ENCODE assay signal across 14 cellular contexts in genomic region chr14:67766035-67766680, GRCh38. TPM values are rescaled to one million over a fixed set of nuclear protein-coding genes. Genes with fewer than 3 reads are reported as not detected.
DNase-seq lines count a peak whose midpoint lies in the region; ATAC-seq and TF ChIP-seq lines count a peak whose summit lies in the region.
"Had no signal": no experiment of that assay in that cellular context is flagged by ENCODE, and none has a peak within 500 bp of the region (broad histone marks: within the 10 kb centered on the region; RNA-seq: fewer than 3 reads in every experiment).

No MANE protein-coding gene starts in this region.

- BruUV-seq in PC-3 (replicated peaks; lab: Mats Ljungman, UMichigan) = no TSS peak

- intact Hi-C loops in PC-3 (cut with micrococcal nuclease) = no loop called here
- intact Hi-C loops in right cardiac atrium (cut with DNase I) = no loop called here
- intact Hi-C loops in sciatic nerve (cut with DNase I) = no loop called here

- H3K27ac Mint-ChIP-seq in glutamatergic neuron (ENCODE audit: unreplicated experiment) = no peak overlapping the region
- H3K27ac Mint-ChIP-seq: activated naive CD4-positive, alpha-beta T cell treated with anti-CD3 and anti-CD28 coated beads for 36 hours had no signal

- CTCF ChIA-PET in PC-3 (lab: Charles Lee) = no interaction called here

- POLR2A ChIA-PET in PC-3 (lab: Charles Lee; ENCODE audit: unreplicated experiment) = no interaction called here

- peaks cover 4% of the 10 kb centered on the region for H3F3A ChIP-seq in PC-3 (ENCODE audit: low read length, unreplicated experiment)

- ATAC-seq in PC-3 = no peak
- peak; percentile 23 to 42 for ATAC-seq in right cardiac atrium
- peak; percentile 62 for ATAC-seq in sciatic nerve
- ATAC-seq in HG03520 (IDR thresholded peaks at IDR 0.05; ENCODE audit: unreplicated experiment) = no peak
- ATAC-seq in GM21619 (IDR thresholded peaks at IDR 0.05; ENCODE audit: unreplicated experiment) = no peak
- ATAC-seq: stimulated activated naive CD8-positive, alpha-beta T cell treated with anti-CD3 and anti-CD28 coated beads, Interleukin-15, Interleukin-2, amounts not matched to agents 100 U/mL and 50 U/mL, for 24 hours had no signal

- no peaks in the 10 kb centered on the region for H4K20me1 ChIP-seq in PC-3 (ENCODE audit: low read length)

- H3K4me2 ChIP-seq in PC-3 (ENCODE audit: low read length) = peak overlapping the region; percentile 75

- H3K27me3 Mint-ChIP-seq in glutamatergic neuron (ENCODE audit: unreplicated experiment) = peaks cover 2% of the 10 kb centered on the region

- TF ChIP-seq CTCF in PC-3 (conservative IDR thresholded peaks at IDR 0.05; ENCODE audit: low read depth, low read length) (peak; percentile 30; the same call in 1 of the 2 replicates), glutamatergic neuron (IDR thresholded peaks at IDR 0.05; ENCODE audit: partially characterized antibody, unreplicated experiment) (no peak)

- no peaks in the 10 kb centered on the region for H3K27me3 ChIP-seq in PC-3 (ENCODE audit: low read length)
- no peaks in the 10 kb centered on the region for H3K27me3 ChIP-seq in right cardiac atrium (ENCODE audit: control insufficient read depth, insufficient read depth)

- no peak overlapping the region for H2AFZ ChIP-seq in PC-3 (ENCODE audit: low read length)
- H2AFZ ChIP-seq: GM23248 had no signal

- peak overlapping the region; percentile 61 for H3K9ac ChIP-seq in PC-3 (ENCODE audit: low read length)
- H3K9ac ChIP-seq: GM23248 had no signal

- peak overlapping the region; percentile 35 for H3K4me3 ChIP-seq in PC-3 (ENCODE audit: low read length)
- H3K4me3 ChIP-seq in right cardiac atrium (ENCODE audit: low read length) = no peak overlapping the region
- H3K4me3 ChIP-seq: GM23248 had no signal

- H3K9me2 ChIP-seq in PC-3 (replicated peaks; ENCODE audit: low read length) = no peaks in the 10 kb centered on the region

- 70% methylated on average over 10 of the region's 10 CpGs for WGBS in right cardiac atrium

- H3K4me1 ChIP-seq in PC-3 (ENCODE audit: insufficient read depth, low read length) (peaks cover 39% of the 10 kb centered on the region), right cardiac atrium (ENCODE audit: control insufficient read depth, insufficient read depth, low read length) (no peaks in the 10 kb centered on the region)

- no peaks in the 10 kb centered on the region for H3K36me3 Mint-ChIP-seq in glutamatergic neuron (ENCODE audit: unreplicated experiment)

- H3K36me3 ChIP-seq in PC-3 (ENCODE audit: low read depth, low read length) = peaks cover 54% of the 10 kb centered on the region

- DNase-seq in HT-29 (ENCODE audit: low spot score) = peak; percentile 9
- no peak for DNase-seq in PC-3
- DNase-seq in right cardiac atrium = peak in 2 of 3 donors; percentile 42 to 62
- DNase-seq in sciatic nerve (ENCODE audit: low spot score) = no peak
- DNase-seq in NCI-H2107 (lab: John Stamatoyannopoulos, UW) = no peak
- DNase-seq in glutamatergic neuron = no peak
- DNase-seq: activated CD8-positive, alpha-beta memory T cell treated with anti-CD3 and anti-CD28 coated beads for 24 hours; activated naive CD4-positive, alpha-beta T cell treated with anti-CD3 and anti-CD28 coated beads for 36 hours; GM23248; NCI-H146; stimulated activated CD4-positive, alpha-beta T cell treated with anti-CD3 and anti-CD28 coated beads, Interleukin-2, amount 100 ng/mL, for 24 hours; stimulated activated naive CD8-positive, alpha-beta T cell treated with anti-CD3 and anti-CD28 coated beads, Interleukin-15, Interleukin-2, amounts not matched to agents 100 U/mL and 50 U/mL, for 24 hours had no signal

- no peaks in the 10 kb centered on the region for H3K9me3 Mint-ChIP-seq in glutamatergic neuron (ENCODE audit: unreplicated experiment)
- H3K9me3 Mint-ChIP-seq: activated naive CD4-positive, alpha-beta T cell treated with anti-CD3 and anti-CD28 coated beads for 36 hours had no signal

- H3K27ac ChIP-seq in PC-3 (ENCODE audit: low read length) (peak overlapping the region; percentile 92), right cardiac atrium (ENCODE audit: low read length) (no peak overlapping the region)
- H3K27ac ChIP-seq: GM23248 had no signal

- H3K9me3 ChIP-seq in PC-3 (ENCODE audit: low read length) (no peaks in the 10 kb centered on the region), right cardiac atrium (ENCODE audit: control insufficient read depth, low read length) (no peaks in the 10 kb centered on the region)

- H3K4me1 Mint-ChIP-seq in glutamatergic neuron (ENCODE audit: low read depth, unreplicated experiment) = no peaks in the 10 kb centered on the region

- no peaks in the 10 kb centered on the region for H3K79me2 ChIP-seq in PC-3 (ENCODE audit: low read length)

- H3K4me3 Mint-ChIP-seq in glutamatergic neuron (ENCODE audit: unreplicated experiment) = no peak overlapping the region
- H3K4me3 Mint-ChIP-seq: activated naive CD4-positive, alpha-beta T cell treated with anti-CD3 and anti-CD28 coated beads for 36 hours had no signal

RNA-seq across cellular contexts. Expression of gene ZFYVE26, which starts 50.2 kb away (rescaled TPM):
- total RNA-seq in HT-29 (2014; rRNA removed; shearing (Covaris generic)) = 11.9 and 16.6 TPM in 2 replicates
- total RNA-seq in PC-3 (2014; rRNA removed) (20.0 and 21.1 TPM in 2 replicates), right cardiac atrium (10 to 100 TPM; 13.3 to 17.0 (median 14.6) TPM), sciatic nerve (31.9 TPM), glutamatergic neuron (ENCODE audit: unreplicated experiment) (32.5 TPM)
- 5.2 TPM for polyA plus RNA-seq in right cardiac atrium

RNA-seq across cellular contexts. Expression of gene RAD51B, which starts 53.4 kb away (rescaled TPM):
- total RNA-seq in HT-29 (2014; rRNA removed; shearing (Covaris generic)) = 3.9 and 5.9 TPM in 2 replicates
- 8.6 and 10.8 TPM in 2 replicates for total RNA-seq in PC-3 (2014; rRNA removed)
- 1 to 10 TPM; 3.3 to 5.3 (median 4.1) TPM for total RNA-seq in right cardiac atrium
- 0.88 TPM for polyA plus RNA-seq in right cardiac atrium
- 30.4 TPM for total RNA-seq in sciatic nerve
- total RNA-seq in glutamatergic neuron (ENCODE audit: unreplicated experiment) = 9.7 TPM

Comparison
In these comparisons a context has a peak if more than half of its experiments do, and no peak if none do; other contexts are left out.
1. DNase-seq: peak in HT-29 (single experiment) and right cardiac atrium (2 of 3); none in PC-3 (single experiment), sciatic nerve (single experiment), NCI-H2107 (single experiment) and glutamatergic neuron (single experiment).
2. ATAC-seq: peak in right cardiac atrium (2 of 2) and sciatic nerve (single experiment); none in PC-3 (single experiment), HG03520 (single experiment) and GM21619 (single experiment).